Comparison of ENCODE assay signal across 22 cellular contexts in the genomic region with DNA sequence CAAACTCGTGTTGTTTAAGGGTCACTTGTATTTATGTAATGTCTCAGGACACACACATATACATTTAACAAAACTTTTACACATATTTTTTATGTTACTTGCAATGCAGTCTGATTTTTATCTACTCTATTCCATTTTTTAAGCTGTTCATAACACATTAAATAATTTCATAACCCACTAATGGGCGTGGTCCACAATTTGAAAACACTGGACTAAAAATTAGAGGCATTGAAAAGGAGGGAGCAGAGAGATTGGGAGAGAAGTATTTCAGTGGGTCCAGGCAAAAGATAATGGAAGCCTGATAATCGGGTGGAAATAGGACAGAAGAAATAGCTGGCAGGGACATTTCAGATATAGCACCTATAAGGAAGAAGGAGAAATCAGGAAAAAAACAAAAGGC.
DNase-seq lines count a peak whose midpoint lies in the region; ATAC-seq, FAIRE-seq and TF ChIP-seq lines count a peak whose summit lies in the region.
"Had no signal": no experiment of that assay in that cellular context is flagged by ENCODE, and none has a peak within 500 bp of the region (broad histone marks: within the 10 kb centered on the region; RNA-seq: fewer than 3 reads in every experiment).

No MANE protein-coding gene starts in this region.

- H3K9me2 ChIP-seq in SK-N-SH = no peaks in the 10 kb centered on the region

- no peak overlapping the region for H2BK5ac ChIP-seq in mesenchymal stem cell (ENCODE audit: low read depth, low read length, poor library complexity, severe bottlenecking)

- H3K9ac ChIP-seq in SK-N-SH (no peak overlapping the region), astrocyte (ENCODE audit: low read length) (no peak overlapping the region), mesenchymal stem cell (ENCODE audit: low read length) (peak overlapping the region; percentile 57)
- H3K9ac ChIP-seq: BLaER1 treated with 17β-estradiol and CSF1 and Interleukin-3, amounts not matched to agents 10 nM and 100 nM had no signal

- H2AK5ac ChIP-seq in mesenchymal stem cell (ENCODE audit: low read length, severe bottlenecking) = peak overlapping the region; percentile 74

- ATAC-seq in SK-N-SH treated with all-trans-retinoic acid at 6 μM for 48 hours (no peak), GM21717 (IDR thresholded peaks at IDR 0.05; ENCODE audit: unreplicated experiment) (no peak)

- no peaks in the 10 kb centered on the region for H3K79me1 ChIP-seq in mesenchymal stem cell (replicated peaks; ENCODE audit: low read length, poor library complexity, severe bottlenecking)

- CTCF ChIA-PET in SK-N-SH (lab: Yijun Ruan, JAX) (interaction anchor here (1.1 to 3.0 kb wide), 3 partner anchors 18 to 381 kb away, joined by 3 to 7 read pairs (median 4); no protein-coding TSS in a partner anchor), HEK293 (lab: Yijun Ruan, JAX) (interaction anchor here (0.8 kb wide), 1 partner anchor 281 kb away, joined by 3 read pairs; no protein-coding TSS in a partner anchor)

- WGBS in SK-N-SH (ENCODE audit: low lambda C conversion rate) = 45% methylated on average over 3 of the region's 3 CpGs
- WGBS in mesenchymal stem cell = 100% methylated on average over 2 of the region's 3 CpGs

- H3K79me2 ChIP-seq in SK-N-SH (ENCODE audit: insufficient read depth) = no peaks in the 10 kb centered on the region
- no peaks in the 10 kb centered on the region for H3K79me2 ChIP-seq in astrocyte (ENCODE audit: insufficient read depth, low read length)

- no peak overlapping the region for H3K14ac ChIP-seq in mesenchymal stem cell (ENCODE audit: low read length in 2 of 2)

- no peak for DNase-seq in SK-N-SH
- DNase-seq in astrocyte (ENCODE audit: low read depth) = no peak
- DNase-seq in mesenchymal stem cell = no peak
- DNase-seq in GOT3 (lab: John Stamatoyannopoulos, UW) = no peak
- DNase-seq in NCI-H82 treated with DMSO at 0.1 percent for 48 hours (lab: John Stamatoyannopoulos, UW; ENCODE audit: unreplicated experiment) = no peak
- DNase-seq: AML-193; CD4-positive, alpha-beta T cell; CD8-positive, alpha-beta memory T cell; DMS79 treated with DMSO at 0.1 percent for 48 hours; GF-D8; H7 had no signal

- H3K9me3 Mint-ChIP-seq in astrocyte (ENCODE audit: unreplicated experiment) = peaks cover 2% of the 10 kb centered on the region
- H3K9me3 Mint-ChIP-seq: CD4-positive, alpha-beta T cell; CD8-positive, alpha-beta memory T cell had no signal

- no peak for FAIRE-seq in astrocyte (lab: Jason Lieb, UNC)
- FAIRE-seq: A204.1, GM12891, GM18507, H1 had no signal

- no peak overlapping the region for H3K18ac ChIP-seq in mesenchymal stem cell (ENCODE audit: low read depth in 1 of 2, low read length in 2 of 2)

- no peak overlapping the region for H3K4me3 Mint-ChIP-seq in astrocyte (ENCODE audit: unreplicated experiment)
- H3K4me3 Mint-ChIP-seq: CD14-positive monocyte; CD4-positive, alpha-beta T cell; CD8-positive, alpha-beta memory T cell had no signal

- H3K36me3 ChIP-seq in SK-N-SH (replicated peaks in 1 of 2; ENCODE audit: control insufficient read depth in 1 of 2, insufficient read depth in 2 of 2, low read length in 1 of 2) (no peaks in the 10 kb centered on the region), HEK293 (ENCODE audit: control insufficient read depth in 2 of 2, insufficient read depth in 1 of 2, low read length in 2 of 2) (no peaks in the 10 kb centered on the region), astrocyte (ENCODE audit: insufficient read depth, low read length) (no peaks in the 10 kb centered on the region), mesenchymal stem cell (ENCODE audit: control insufficient read depth in 1 of 2, insufficient read depth in 2 of 2, low read depth in 1 of 2, low read length in 2 of 2) (no peaks in the 10 kb centered on the region)
- H3K36me3 ChIP-seq: BE2C had no signal

- H3K9me3 ChIP-seq in SK-N-SH (no peaks in the 10 kb centered on the region), HEK293 (ENCODE audit: control insufficient read depth, insufficient read depth, low read depth, low read length) (no peaks in the 10 kb centered on the region), astrocyte (ENCODE audit: insufficient read depth, low read depth, low read length) (no peaks in the 10 kb centered on the region), mesenchymal stem cell (ENCODE audit: control insufficient read depth, low read length) (no peaks in the 10 kb centered on the region)
- H3K9me3 ChIP-seq: BE2C had no signal

- no peak overlapping the region for H2BK120ac ChIP-seq in mesenchymal stem cell (ENCODE audit: low read depth, low read length)

- H2BK12ac ChIP-seq in mesenchymal stem cell (ENCODE audit: low read length in 2 of 2) = no peak overlapping the region

- no peak overlapping the region for H3K4ac ChIP-seq in mesenchymal stem cell (ENCODE audit: low read depth in 1 of 2, low read length in 2 of 2)

- H3K36me3 Mint-ChIP-seq in astrocyte (ENCODE audit: low read depth, unreplicated experiment) = no peaks in the 10 kb centered on the region
- H3K36me3 Mint-ChIP-seq: CD8-positive, alpha-beta memory T cell had no signal

- TF ChIP-seq CTCF in SK-N-SH (IDR thresholded peaks at IDR 0.05) (no peak), HEK293 (tag by site-specific recombination; IDR thresholded peaks at IDR 0.05) (no peak), astrocyte (IDR thresholded peaks at IDR 0.05; ENCODE audit: insufficient read depth, low read depth, low read length) (no peak)

- H3K23ac ChIP-seq in mesenchymal stem cell (ENCODE audit: low read length in 2 of 2) = no peak overlapping the region

- H3K4me1 ChIP-seq in SK-N-SH (ENCODE audit: control insufficient read depth in 1 of 2, insufficient read depth in 2 of 2, low read depth in 1 of 2, low read length in 1 of 2) (peaks cover 5 to 10% of the 10 kb centered on the region in 2 experiments; a peak in 2 of 4 replicates), HEK293 (ENCODE audit: control insufficient read depth, insufficient read depth, low read length) (peaks cover 4% of the 10 kb centered on the region; the same call in 1 of the 2 replicates), astrocyte (ENCODE audit: insufficient read depth, low read length) (peaks cover 18% of the 10 kb centered on the region), mesenchymal stem cell (ENCODE audit: control insufficient read depth, insufficient read depth, low read depth, low read length) (peaks cover 7% of the 10 kb centered on the region)

- H3K27me3 ChIP-seq in SK-N-SH (ENCODE audit: insufficient read depth) (0 out of 2 replicates have a peak, but pooled peaks cover 3% of the 10 kb centered on the region), astrocyte (ENCODE audit: insufficient read depth, low read length) (no peaks in the 10 kb centered on the region), mesenchymal stem cell (ENCODE audit: control insufficient read depth in 1 of 2, insufficient read depth in 1 of 2, low read length in 2 of 2) (no peaks in the 10 kb centered on the region)
- H3K27me3 ChIP-seq: BE2C; BLaER1 treated with 17β-estradiol and CSF1 and Interleukin-3, amounts not matched to agents 10 nM and 100 nM had no signal

- H3K27ac Mint-ChIP-seq in astrocyte (ENCODE audit: unreplicated experiment) = peak overlapping the region; percentile 28
- H3K27ac Mint-ChIP-seq: CD4-positive, alpha-beta T cell; CD8-positive, alpha-beta memory T cell had no signal

- H3F3A ChIP-seq in SK-N-SH (replicated peaks; ENCODE audit: insufficient read depth) = peaks cover 16% of the 10 kb centered on the region

- H3K4me3 ChIP-seq in SK-N-SH (ENCODE audit: low read depth in 2 of 2, low read length in 1 of 2) (no peak overlapping the region), HEK293 (ENCODE audit: low read depth, low read length) (no peak overlapping the region), astrocyte (ENCODE audit: insufficient read depth, low read depth, low read length) (no peak overlapping the region), mesenchymal stem cell (ENCODE audit: insufficient read depth in 1 of 2, low read depth in 1 of 2, low read length in 2 of 2) (no peak overlapping the region)
- H3K4me3 ChIP-seq: BLaER1 treated with 17β-estradiol and CSF1 and Interleukin-3, amounts not matched to agents 10 nM and 100 nM had no signal

- no peak overlapping the region; the same call in 1 of the 2 replicates for H2AFZ ChIP-seq in SK-N-SH (ENCODE audit: low read depth)
- no peak overlapping the region for H2AFZ ChIP-seq in astrocyte (ENCODE audit: low read depth, low read length)
- H2AFZ ChIP-seq in mesenchymal stem cell (ENCODE audit: low read depth, low read length) = no peak overlapping the region

- H4K20me1 ChIP-seq in SK-N-SH (ENCODE audit: insufficient read depth) (peaks cover 2% of the 10 kb centered on the region; the same call in 1 of the 2 replicates), astrocyte (ENCODE audit: insufficient read depth, low read length) (no peaks in the 10 kb centered on the region)
- H4K20me1 ChIP-seq: BLaER1 treated with 17β-estradiol and CSF1 and Interleukin-3, amounts not matched to agents 10 nM and 100 nM had no signal

- H3K27ac ChIP-seq in SK-N-SH (ENCODE audit: low read depth in 2 of 2, low read length in 1 of 2) (peak overlapping the region in 1 of 2 experiments; percentile 55; a peak in 1 of 4 replicates), HEK293 (ENCODE audit: extremely low read depth, low read depth, low read length) (no peak overlapping the region), astrocyte (ENCODE audit: low read depth, low read length) (no peak overlapping the region), mesenchymal stem cell (ENCODE audit: low read length, poor library complexity, severe bottlenecking) (peak overlapping the region; percentile 20)
- H3K27ac ChIP-seq: 22Rv1; BLaER1 treated with 17β-estradiol and CSF1 and Interleukin-3, amounts not matched to agents 10 nM and 100 nM had no signal

- no peak for TF ChIP-seq RAD21 in SK-N-SH (IDR thresholded peaks at IDR 0.05; ENCODE audit: low read length)

- peaks cover 24% of the 10 kb centered on the region for H3K4me1 Mint-ChIP-seq in astrocyte (ENCODE audit: low read depth, unreplicated experiment)
- H3K4me1 Mint-ChIP-seq: CD8-positive, alpha-beta memory T cell had no signal

- H3K27me3 Mint-ChIP-seq in astrocyte (ENCODE audit: low read depth, unreplicated experiment) = no peaks in the 10 kb centered on the region
- H3K27me3 Mint-ChIP-seq: CD4-positive, alpha-beta T cell had no signal

- no peak for TF ChIP-seq EP300 in SK-N-SH (IDR thresholded peaks at IDR 0.05; ENCODE audit: borderline replicate concordance in 1 of 2, low read depth in 1 of 2, low read length in 1 of 2)

- POLR2A ChIA-PET in SK-N-SH (lab: Yijun Ruan, JAX) (no interaction called here), HEK293 (lab: Yijun Ruan, JAX) (no interaction called here)

- no peak overlapping the region for H4K8ac ChIP-seq in mesenchymal stem cell (ENCODE audit: low read length)

- no peak overlapping the region for H2BK15ac ChIP-seq in mesenchymal stem cell (ENCODE audit: low read depth, poor library complexity, severe bottlenecking)

- H3K4me2 ChIP-seq in SK-N-SH = peak overlapping the region; percentile 21; the same call in 1 of the 2 replicates
- no peak overlapping the region for H3K4me2 ChIP-seq in astrocyte (ENCODE audit: low read length)
- no peak overlapping the region for H3K4me2 ChIP-seq in mesenchymal stem cell (ENCODE audit: low read length, poor library complexity, severe bottlenecking)

- no peak overlapping the region for H4K91ac ChIP-seq in mesenchymal stem cell (ENCODE audit: low read length)

TF ChIP-seq in SK-N-SH, 30 proteins besides CTCF, POLR2A, EP300 and RAD21 (continues in another document):
- TF ChIP-seq FOXM1 (IDR thresholded peaks at IDR 0.05; ENCODE audit: low read depth) = no peak
